ENCODE assay signal across 1 cellular context in genomic region chr17:6712058-6712853, GRCh38.
A peak's percentile ranks its signal among the peaks of the same experiment; 100 is the strongest.
TF ChIP-seq lines count a peak whose summit lies in the region.

No MANE protein-coding gene starts in this region.

TF ChIP-seq in HepG2, 621 proteins besides CTCF, POLR2A, EP300 and RAD21 (continued from another document and continues in another):
- no peak for TF ChIP-seq ATF6 (CRISPR knock-in tag; conservative IDR thresholded peaks at IDR 0.05)
- peak; percentile 39 for TF ChIP-seq PHF8 (CRISPR knock-in tag; IDR thresholded peaks at IDR 0.05)
- no peak for TF ChIP-seq ZNF878 (CRISPR knock-in tag; IDR thresholded peaks at IDR 0.05)
- TF ChIP-seq ZNF607 (CRISPR knock-in tag; IDR thresholded peaks at IDR 0.05; ENCODE audit: borderline replicate concordance) = 0 out of 2 replicates have a peak, but pooled peaks have one; percentile 17
- TF ChIP-seq THAP11 (CRISPR knock-in tag; IDR thresholded peaks at IDR 0.05) = peak; percentile 12; the same call in 1 of the 2 replicates
- TF ChIP-seq GMEB1 (CRISPR knock-in tag; IDR thresholded peaks at IDR 0.05; ENCODE audit: borderline replicate concordance) = no peak
- peak; percentile 95 for TF ChIP-seq ZMYM3 (CRISPR knock-in tag; IDR thresholded peaks at IDR 0.05)
- TF ChIP-seq THRA (CRISPR knock-in tag; IDR thresholded peaks at IDR 0.05; ENCODE audit: borderline replicate concordance) = 0 out of 2 replicates have a peak, but pooled peaks have one; percentile 12
- no peak for TF ChIP-seq PHF5A (CRISPR knock-in tag; IDR thresholded peaks at IDR 0.05; ENCODE audit: low read depth, unreplicated experiment)
- no peak for TF ChIP-seq NFE2L2 (IDR thresholded peaks at IDR 0.05; ENCODE audit: low read length)
- peak; percentile 75; the same call in 1 of the 2 replicates for TF ChIP-seq RNF2 (conservative IDR thresholded peaks at IDR 0.05; ENCODE audit: low read depth)
- no peak for TF ChIP-seq SYNCRIP (IDR thresholded peaks at IDR 0.05; ENCODE audit: insufficient read depth, low read depth, low read length)
- 0 out of 2 replicates have a peak, but pooled peaks have one; percentile 53 for TF ChIP-seq EHMT2 (IDR thresholded peaks at IDR 0.05; ENCODE audit: borderline replicate concordance, low read depth, low read length)
- TF ChIP-seq ZBTB1 (CRISPR knock-in tag; IDR thresholded peaks at IDR 0.05; ENCODE audit: borderline replicate concordance) = no peak
- no peak for TF ChIP-seq SMC3 (IDR thresholded peaks at IDR 0.05; ENCODE audit: low read length)
- TF ChIP-seq ATF1 (CRISPR knock-in tag; IDR thresholded peaks at IDR 0.05) = no peak
- no peak for TF ChIP-seq ZNF790 (CRISPR knock-in tag; IDR thresholded peaks at IDR 0.05; ENCODE audit: borderline replicate concordance)
- TF ChIP-seq ZNF768 (CRISPR knock-in tag; IDR thresholded peaks at IDR 0.05) = no peak; the same call in 1 of the 2 replicates
- peak; percentile 65; the same call in 1 of the 2 replicates for TF ChIP-seq ZNF101 (CRISPR knock-in tag; IDR thresholded peaks at IDR 0.05; ENCODE audit: borderline replicate concordance, low read depth)
- no peak for TF ChIP-seq SMAD1 (CRISPR knock-in tag; IDR thresholded peaks at IDR 0.05; ENCODE audit: borderline replicate concordance, low read depth)
- TF ChIP-seq KAT8 (CRISPR knock-in tag; IDR thresholded peaks at IDR 0.05) = 0 out of 2 replicates have a peak, but pooled peaks have one; percentile 8
- no peak for TF ChIP-seq ZFAT (CRISPR knock-in tag; conservative IDR thresholded peaks at IDR 0.05)
- TF ChIP-seq MYNN (CRISPR knock-in tag; IDR thresholded peaks at IDR 0.05; ENCODE audit: low read depth) = no peak
- no peak for TF ChIP-seq ZFP1 (CRISPR knock-in tag; IDR thresholded peaks at IDR 0.05)
- TF ChIP-seq PCBP1 (IDR thresholded peaks at IDR 0.05; ENCODE audit: borderline replicate concordance, low read depth, low read length) = no peak
- no peak for TF ChIP-seq DPF2 (CRISPR knock-in tag; IDR thresholded peaks at IDR 0.05; ENCODE audit: borderline replicate concordance, low read depth)
- TF ChIP-seq ZNF512 (CRISPR knock-in tag; IDR thresholded peaks at IDR 0.05) = 0 out of 2 replicates have a peak, but pooled peaks have one; percentile 13
- 0 out of 2 replicates have a peak, but pooled peaks have one; percentile 47 for TF ChIP-seq HOXA9 (CRISPR knock-in tag; IDR thresholded peaks at IDR 0.05; ENCODE audit: borderline replicate concordance)
- no peak for TF ChIP-seq PAWR (CRISPR knock-in tag; IDR thresholded peaks at IDR 0.05; ENCODE audit: borderline replicate concordance)
- no peak for TF ChIP-seq MTF2 (CRISPR knock-in tag; IDR thresholded peaks at IDR 0.05; ENCODE audit: borderline replicate concordance)
- no peak; the same call in 1 of the 2 replicates for TF ChIP-seq ZNF556 (CRISPR knock-in tag; IDR thresholded peaks at IDR 0.05; ENCODE audit: borderline replicate concordance)
- TF ChIP-seq KDM1A (CRISPR knock-in tag; IDR thresholded peaks at IDR 0.05) = peak; percentile 98
- TF ChIP-seq KLF16 (CRISPR knock-in tag; IDR thresholded peaks at IDR 0.05) = no peak; a peak in 1 of 4 replicates
- no peak for TF ChIP-seq ZNF747 (CRISPR knock-in tag; IDR thresholded peaks at IDR 0.05; ENCODE audit: borderline replicate concordance)
- peak; percentile 16; the same call in 1 of the 2 replicates for TF ChIP-seq ZNF547 (CRISPR knock-in tag; IDR thresholded peaks at IDR 0.05)
- TF ChIP-seq ZNF83 (CRISPR knock-in tag; IDR thresholded peaks at IDR 0.05; ENCODE audit: borderline replicate concordance) = no peak; the same call in 1 of the 2 replicates
- TF ChIP-seq ZFP36L2 (CRISPR knock-in tag; IDR thresholded peaks at IDR 0.05) = no peak
- TF ChIP-seq ZFP62 (CRISPR knock-in tag; IDR thresholded peaks at IDR 0.05) = no peak
- no peak for TF ChIP-seq ELF3 (CRISPR knock-in tag; IDR thresholded peaks at IDR 0.05)
- TF ChIP-seq PPARG (CRISPR knock-in tag; conservative IDR thresholded peaks at IDR 0.05) = no peak; the same call in 1 of the 2 replicates
- no peak for TF ChIP-seq MYPOP (CRISPR knock-in tag; IDR thresholded peaks at IDR 0.05)
- 0 out of 2 replicates have a peak, but pooled peaks have one; percentile 18 for TF ChIP-seq ARHGAP35 (CRISPR knock-in tag; IDR thresholded peaks at IDR 0.05; ENCODE audit: borderline replicate concordance)
- TF ChIP-seq NFATC3 (CRISPR knock-in tag; IDR thresholded peaks at IDR 0.05) = no peak; the same call in 1 of the 2 replicates
- TF ChIP-seq ZNF264 (CRISPR knock-in tag; IDR thresholded peaks at IDR 0.05) = 0 out of 2 replicates have a peak, but pooled peaks have one; percentile 53
- no peak for TF ChIP-seq TCF12 (IDR thresholded peaks at IDR 0.05)
- TF ChIP-seq TCF12 (CRISPR knock-in tag; IDR thresholded peaks at IDR 0.05) = no peak; the same call in 1 of the 2 replicates
- TF ChIP-seq SKIL (CRISPR knock-in tag; IDR thresholded peaks at IDR 0.05; ENCODE audit: borderline replicate concordance) = no peak
- TF ChIP-seq KLF11 (CRISPR knock-in tag; IDR thresholded peaks at IDR 0.05) = no peak
- TF ChIP-seq ZNF678 (CRISPR knock-in tag; IDR thresholded peaks at IDR 0.05) = no peak
- TF ChIP-seq CBX1 (IDR thresholded peaks at IDR 0.05; ENCODE audit: low read depth) = no peak
- no peak for TF ChIP-seq ARNT (IDR thresholded peaks at IDR 0.05)
- TF ChIP-seq NFE2L1 (CRISPR knock-in tag; IDR thresholded peaks at IDR 0.05; ENCODE audit: borderline replicate concordance) = no peak
- no peak for TF ChIP-seq HIC2 (CRISPR knock-in tag; IDR thresholded peaks at IDR 0.05; ENCODE audit: low read depth)
- TF ChIP-seq NCOA5 (CRISPR knock-in tag; IDR thresholded peaks at IDR 0.05) = no peak
- no peak for TF ChIP-seq KAT2B (IDR thresholded peaks at IDR 0.05; ENCODE audit: borderline replicate concordance, low read depth, low read length)
- no peak for TF ChIP-seq ZNF792 (CRISPR knock-in tag; IDR thresholded peaks at IDR 0.05)
- TF ChIP-seq NFRKB (IDR thresholded peaks at IDR 0.05) = no peak
- no peak for TF ChIP-seq MLLT10 (CRISPR knock-in tag; IDR thresholded peaks at IDR 0.05)
- TF ChIP-seq NR2F2 (IDR thresholded peaks at IDR 0.05; ENCODE audit: borderline replicate concordance, low read depth) = no peak; the same call in 1 of the 2 replicates
- no peak; the same call in none of the 2 replicates for TF ChIP-seq ZSCAN9 (CRISPR knock-in tag; IDR thresholded peaks at IDR 0.05; ENCODE audit: borderline replicate concordance)
- TF ChIP-seq ZFP90 (CRISPR knock-in tag; IDR thresholded peaks at IDR 0.05; ENCODE audit: borderline replicate concordance) = no peak; the same call in 1 of the 2 replicates
- TF ChIP-seq ZNF660 (CRISPR knock-in tag; IDR thresholded peaks at IDR 0.05; ENCODE audit: borderline replicate concordance, low read depth) = 0 out of 2 replicates have a peak, but pooled peaks have one; percentile 6
- 0 out of 2 replicates have a peak, but pooled peaks have one; percentile 17 for TF ChIP-seq TSC22D2 (CRISPR knock-in tag; IDR thresholded peaks at IDR 0.05; ENCODE audit: borderline replicate concordance)
- no peak; the same call in 1 of the 2 replicates for TF ChIP-seq ZNF276 (CRISPR knock-in tag; IDR thresholded peaks at IDR 0.05; ENCODE audit: low read depth)
- TF ChIP-seq RFX1 (IDR thresholded peaks at IDR 0.05) = no peak
- no peak for TF ChIP-seq FOXM1 (CRISPR knock-in tag; IDR thresholded peaks at IDR 0.05)
